ENCODE assay signal across 8 cellular contexts in genomic region chr19:4456566-4456842, GRCh38. TPM values are rescaled to one million over a fixed set of nuclear protein-coding genes. Genes with fewer than 3 reads are reported as not detected.
A peak's percentile ranks its signal among the peaks of the same experiment; 100 is the strongest.
DNase-seq lines count a peak whose midpoint lies in the region; ATAC-seq, FAIRE-seq and TF ChIP-seq lines count a peak whose summit lies in the region.

No MANE protein-coding gene starts in this region.

- H3K27ac ChIP-seq in SK-N-MC: no peak overlapping the region
- H3K27ac ChIP-seq in vagina: peak overlapping the region; percentile 86

- FAIRE-seq in H54 (lab: Jason Lieb, UNC): no peak

- H3K9ac ChIP-seq in SK-N-MC (ENCODE audit: insufficient read length): peak overlapping the region; percentile 67
- H3K9ac ChIP-seq in endocrine pancreas (ENCODE audit: control insufficient read depth, insufficient read depth, low read length): peak overlapping the region; percentile 100

- H3K4me1 ChIP-seq in endocrine pancreas (ENCODE audit: control insufficient read depth, insufficient read depth, low read length) (no peaks in the 10 kb centered on the region), vagina (peaks cover 33% of the 10 kb centered on the region)

- DNase-seq in AG10803 (ENCODE audit: low read depth) (peak; percentile 74), H54 (ENCODE audit: insufficient read length, low spot score) (peak; percentile 52), SK-N-MC (ENCODE audit: low read depth, low spot score) (no peak), midbrain (lab: John Stamatoyannopoulos, UW) (peak; percentile 8), vagina (ENCODE audit: extremely low spot score in 2 of 2) (no peak), NCI-H1417 treated with DMSO at 0.1 percent for 48 hours (lab: John Stamatoyannopoulos, UW) (no peak)

- intact Hi-C loops in vagina (cut with DNase I): loop anchor here (2.0 kb wide), 1 partner anchor 56 kb away; the partner anchor contains the start of gene SH3GL1

- H3K4me3 ChIP-seq in AG10803 (ENCODE audit: low read length) (peak overlapping the region; percentile 93), SK-N-MC (peak overlapping the region; percentile 84), endocrine pancreas (ENCODE audit: control insufficient read depth, insufficient read depth, low read length) (peak overlapping the region; percentile 73), vagina (peak overlapping the region; percentile 74 to 87)

- no peaks in the 10 kb centered on the region for H3K9me3 ChIP-seq in SK-N-MC (ENCODE audit: low read depth, low read length)
- no peaks in the 10 kb centered on the region for H3K9me3 ChIP-seq in endocrine pancreas (ENCODE audit: control insufficient read depth, low read length)
- no peaks in the 10 kb centered on the region for H3K9me3 ChIP-seq in vagina

- H3K27me3 ChIP-seq in endocrine pancreas (ENCODE audit: control insufficient read depth, insufficient read depth, low read length): no peaks in the 10 kb centered on the region
- no peaks in the 10 kb centered on the region for H3K27me3 ChIP-seq in vagina

- TF ChIP-seq CTCF in AG10803 (conservative IDR thresholded peaks at IDR 0.05; ENCODE audit: low read length) (no peak), vagina (IDR thresholded peaks at IDR 0.05) (no peak)

- TF ChIP-seq POLR2A in H54 (IDR thresholded peaks at IDR 0.05; ENCODE audit: low read depth, low read length) (peak; percentile 39), vagina (IDR thresholded peaks at IDR 0.05) (no peak)

- H3K36me3 ChIP-seq in SK-N-MC (ENCODE audit: insufficient read depth, low read length) (peaks cover 10% of the 10 kb centered on the region; the same call in 1 of the 2 replicates), endocrine pancreas (ENCODE audit: control insufficient read depth, insufficient read depth, low read length) (peaks cover 9% of the 10 kb centered on the region), vagina (peaks cover 0 to 21% of the 10 kb centered on the region in 2 donors)

- ATAC-seq in HG02884 (IDR thresholded peaks at IDR 0.05; ENCODE audit: unreplicated experiment): no peak

RNA-seq across cellular contexts. Expression of gene UBXN6, which starts 1.1 kb away (rescaled TPM):
- total RNA-seq in vagina: 147 TPM

RNA-seq across cellular contexts. Expression of gene HDGFL2, which starts 15.6 kb away (rescaled TPM):
- 33.1 TPM for total RNA-seq in vagina

RNA-seq across cellular contexts. Expression of gene CHAF1A, which starts 54.1 kb away (rescaled TPM):
- total RNA-seq in vagina: 21.4 TPM

RNA-seq across cellular contexts. Expression of gene SH3GL1, which starts 56.2 kb away (rescaled TPM):
- 65.6 TPM for total RNA-seq in vagina

Comparison
In these comparisons a context has a peak if more than half of its experiments do, and no peak if none do; other contexts are left out.
1. DNase-seq: peak in AG10803 (single experiment), H54 (single experiment) and midbrain (single experiment); none in SK-N-MC (single experiment), vagina (0 of 2) and NCI-H1417 treated with DMSO at 0.1 percent for 48 hours (single experiment).
2. Peak in every context shown above with its lines, with median percentiles within 50 percentile points of each other: H3K4me3 ChIP-seq.